In genomic region chrX:115367455-115367854, GRCh38 we compare ENCODE assay signal across 13 cellular contexts.
A peak's percentile ranks its signal among the peaks of the same experiment; 100 is the strongest.
DNase-seq lines count a peak whose midpoint lies in the region; ATAC-seq and TF ChIP-seq lines count a peak whose summit lies in the region.
"Had no signal": no experiment of that assay in that cellular context is flagged by ENCODE, and none has a peak within 500 bp of the region (broad histone marks: within the 10 kb centered on the region; RNA-seq: fewer than 3 reads in every experiment).

No MANE protein-coding gene starts in this region.

- H3K4me3 ChIP-seq in MG63 = no peak overlapping the region
- no peak overlapping the region for H3K4me3 ChIP-seq in heart left ventricle
- H3K4me3 ChIP-seq: lower lobe of right lung had no signal

- H3K4me1 ChIP-seq in heart left ventricle = peaks cover 0 to 7% (median 0%) of the 10 kb centered on the region in 12 donors
- H3K4me1 ChIP-seq: lower lobe of right lung had no signal

- H3K27me3 Mint-ChIP-seq in activated T-helper 17 cell treated with anti-CD3 and anti-CD28 coated beads, Interleukin-2, amount 50 U/mL, for 72 hours = peaks cover 3% of the 10 kb centered on the region

- intact Hi-C loops in heart left ventricle (cut with DNase I) = no loop called here

- H3K27me3 ChIP-seq in MG63 (no peaks in the 10 kb centered on the region), heart left ventricle (peaks cover 0 to 34% (median 0%) of the 10 kb centered on the region in 9 donors)

- DNase-seq in A172 (ENCODE audit: low spot score) = peak; percentile 34
- DNase-seq in MG63 = peak; percentile 70
- peak in 11 of 61 donors; percentile 0 to 4 (median 0) for DNase-seq in caudate nucleus (lab: John Stamatoyannopoulos, UW)
- DNase-seq in kidney tubule cell (ENCODE audit: low spot score) = peak; percentile 52
- no peak for DNase-seq in heart left ventricle
- no peak for DNase-seq in HuH-7 (ENCODE audit: low spot score)
- DNase-seq in activated T-cell treated with anti-CD3 and anti-CD28 coated beads, Interleukin-2, amount 50 U/mL, for 1 hour = no peak
- DNase-seq: activated T-cell treated with anti-CD3 and anti-CD28 coated beads, Interleukin-2, amount 50 U/mL, for 48 hours; cerebellar nuclear complex; DMS 273 treated with DMSO at 0.1 percent for 48 hours; lower lobe of right lung had no signal

- no peaks in the 10 kb centered on the region for H3K36me3 Mint-ChIP-seq in activated T-helper 17 cell treated with anti-CD3 and anti-CD28 coated beads, Interleukin-2, amount 50 U/mL, for 72 hours (ENCODE audit: low read depth)

- H3K27ac Mint-ChIP-seq in activated T-helper 17 cell treated with anti-CD3 and anti-CD28 coated beads, Interleukin-2, amount 50 U/mL, for 72 hours = no peak overlapping the region

- no peak for ATAC-seq in activated T-helper 17 cell treated with anti-CD3 and anti-CD28 coated beads, Interleukin-2, amount 50 U/mL, for 72 hours (replicated peaks)
- no peak for ATAC-seq in heart left ventricle
- ATAC-seq: lower lobe of right lung, Right ventricle myocardium inferior had no signal

- H3K4me3 Mint-ChIP-seq in activated T-helper 17 cell treated with anti-CD3 and anti-CD28 coated beads, Interleukin-2, amount 50 U/mL, for 72 hours = no peak overlapping the region

- TF ChIP-seq CTCF in heart left ventricle (IDR thresholded peaks at IDR 0.05) = no peak

- H3K9me3 ChIP-seq in MG63 (no peaks in the 10 kb centered on the region), heart left ventricle (no peaks in the 10 kb centered on the region)
- H3K9me3 ChIP-seq: lower lobe of right lung had no signal

- H3K27ac ChIP-seq in caudate nucleus (ENCODE audit: low read depth, low read length) = peak overlapping the region; percentile 30
- H3K27ac ChIP-seq in heart left ventricle = no peak overlapping the region
- H3K27ac ChIP-seq: lower lobe of right lung had no signal

- WGBS in heart left ventricle, 4 donors = 54 to 75% (median 63%) methylated on average over 6 of the region's 6 CpGs

- H3K36me3 ChIP-seq in MG63 (no peaks in the 10 kb centered on the region), heart left ventricle (no peaks in the 10 kb centered on the region)
- H3K36me3 ChIP-seq: lower lobe of right lung had no signal

- H3K4me1 Mint-ChIP-seq in activated T-helper 17 cell treated with anti-CD3 and anti-CD28 coated beads, Interleukin-2, amount 50 U/mL, for 72 hours = no peaks in the 10 kb centered on the region

- TF ChIP-seq POLR2A in heart left ventricle (IDR thresholded peaks at IDR 0.05) = no peak

- no peaks in the 10 kb centered on the region for H3K9me3 Mint-ChIP-seq in activated T-helper 17 cell treated with anti-CD3 and anti-CD28 coated beads, Interleukin-2, amount 50 U/mL, for 72 hours

Comparison
In these comparisons a context has a peak if more than half of its experiments do, and no peak if none do; other contexts are left out.
1. DNase-seq: peak in A172 (single experiment), MG63 (single experiment) and kidney tubule cell (single experiment); none in heart left ventricle (0 of 5), HuH-7 (single experiment) and activated T-cell treated with anti-CD3 and anti-CD28 coated beads, Interleukin-2, amount 50 U/mL, for 1 hour (single experiment).